Comparison of ENCODE assay signal across 27 cellular contexts in the genomic region with DNA sequence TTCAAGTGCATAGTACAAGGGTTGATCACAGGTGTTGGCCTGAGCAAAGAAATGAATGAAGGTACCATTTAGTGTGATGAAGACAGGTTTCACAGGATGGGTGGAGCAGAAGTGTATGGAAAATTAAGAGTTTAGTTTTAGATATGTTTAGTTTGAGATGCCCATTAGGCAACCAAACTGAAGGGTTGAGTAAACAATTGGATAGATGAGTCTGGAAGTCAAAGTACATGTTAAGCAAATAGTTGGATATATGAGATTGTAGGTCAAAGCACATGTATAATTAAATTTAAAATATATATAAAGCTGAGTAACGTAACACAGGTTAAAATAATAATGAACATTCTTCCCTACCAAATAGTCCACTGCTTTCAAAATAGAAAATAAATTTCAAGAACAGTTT.
"Had no signal": no experiment of that assay in that cellular context is flagged by ENCODE, and none has a peak within 500 bp of the region (broad histone marks: within the 10 kb centered on the region; RNA-seq: fewer than 3 reads in every experiment).

No MANE protein-coding gene starts in this region.

- H3K4me3 ChIP-seq: neural progenitor cell, ovary, psoas muscle, skin epidermis, smooth muscle cell, spleen, stomach, thoracic aorta, thyroid gland, tibial nerve, upper lobe of left lung, vagina had no signal

- H3K9me3 ChIP-seq: ovary, psoas muscle, thoracic aorta, thyroid gland, tibial nerve, upper lobe of left lung, vagina had no signal

- H3K27ac ChIP-seq: neural progenitor cell, ovary, parathyroid adenoma, psoas muscle, skin epidermis, spleen, stomach, thoracic aorta, thyroid gland, tibial nerve, upper lobe of left lung, vagina had no signal

- ATAC-seq: natural killer cell; psoas muscle; right cardiac atrium; sciatic nerve; stimulated activated memory B cell treated with anti-CD40 and anti-IgM and Interleukin-4, amounts not matched to agents 10 μg/mL and 1 μg/mL and 100 μg/mL, for 72 hours; stimulated activated naive CD8-positive, alpha-beta T cell treated with anti-CD3 and anti-CD28 coated beads, Interleukin-15, Interleukin-2, amounts not matched to agents 100 U/mL and 50 U/mL, for 24 hours had no signal

- H3K9ac ChIP-seq: neural progenitor cell, parathyroid adenoma had no signal

- H3K27me3 ChIP-seq: neural progenitor cell, ovary, spleen, stomach, thyroid gland, tibial nerve, upper lobe of left lung, vagina had no signal

- DNase-seq: natural killer cell; occipital lobe; ovary; posterior cingulate gyrus; psoas muscle; right cardiac atrium; spleen; stimulated activated CD4-positive, alpha-beta T cell treated with anti-CD3 and anti-CD28 coated beads, Interleukin-12 subunit alpha, Interleukin-12 subunit beta, amount 100 ng/mL, for 4 hours; stimulated activated CD4-positive, alpha-beta T cell treated with anti-CD3 and anti-CD28 coated beads, Interleukin-1b, Interleukin-23, amount 100 ng/mL, for 48 hours; stimulated activated CD4-positive, alpha-beta T cell treated with anti-CD3 and anti-CD28 coated beads, Interleukin-4, amount 100 ng/mL, for 1 hour; stimulated activated CD4-positive, alpha-beta T cell treated with anti-CD3 and anti-CD28 coated beads, Interleukin-4, amount 100 ng/mL, for 4 hours; stimulated activated CD8-positive, alpha-beta memory T cell treated with anti-CD3 and anti-CD28 coated beads, Interleukin-4, amount 100 ng/mL, for 48 hours; stimulated activated naive CD4-positive, alpha-beta T cell; stimulated activated naive CD8-positive, alpha-beta T cell treated with anti-CD3 and anti-CD28 coated beads, Interleukin-15, Interleukin-2, amounts not matched to agents 100 U/mL and 50 U/mL, for 24 hours; stomach; thyroid gland; trophoblast cell; upper lobe of left lung had no signal

- H3K36me3 ChIP-seq: neural progenitor cell, ovary, spleen, stomach, thoracic aorta, thyroid gland, tibial nerve, upper lobe of left lung, vagina had no signal

- H3K4me1 ChIP-seq: parathyroid adenoma, psoas muscle, spleen, stomach, tibial nerve, upper lobe of left lung, vagina had no signal
